ENCODE assay signal across 1 cellular context in the genomic region with DNA sequence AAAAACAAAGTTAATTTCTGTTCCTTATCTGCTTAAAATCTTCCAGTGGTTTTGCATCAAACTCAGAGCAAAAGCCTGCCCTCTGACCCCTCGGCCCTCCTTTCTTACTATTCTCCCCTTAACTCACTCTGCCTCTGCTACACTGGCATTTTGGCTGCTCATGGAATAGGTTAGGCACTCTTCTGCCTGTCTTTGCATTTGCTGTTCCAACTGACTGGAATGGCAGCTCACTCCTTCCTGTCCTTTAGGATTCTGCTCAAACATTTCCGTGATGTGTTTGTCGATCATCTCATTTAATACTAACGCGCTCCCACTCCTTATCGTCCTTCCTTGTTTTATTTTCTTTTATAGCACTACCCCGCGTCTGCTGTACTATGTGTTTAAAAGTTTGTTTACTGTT.
TF ChIP-seq lines count a peak whose summit lies in the region.

No MANE protein-coding gene starts in this region.

TF ChIP-seq in H1, 55 proteins besides CTCF, POLR2A, EP300 and RAD21:
- TF ChIP-seq KDM5A (IDR thresholded peaks at IDR 0.05; ENCODE audit: low read length) (no peak), FOSL1 (IDR thresholded peaks at IDR 0.05; ENCODE audit: insufficient read depth, low read depth, low read length) (no peak), GTF2F1 (IDR thresholded peaks at IDR 0.05; ENCODE audit: borderline replicate concordance, low read depth, low read length) (no peak), TCF12 (IDR thresholded peaks at IDR 0.05; ENCODE audit: low read depth, low read length) (no peak), TBP (IDR thresholded peaks at IDR 0.05; ENCODE audit: low read depth, low read length) (0 out of 2 replicates have a peak, but pooled peaks have one; percentile 14), SAP30 (IDR thresholded peaks at IDR 0.05; ENCODE audit: insufficient read depth, insufficient replicate concordance, low read length) (no peak), JUN (IDR thresholded peaks at IDR 0.05; ENCODE audit: low read depth, low read length) (no peak), CHD1 (IDR thresholded peaks at IDR 0.05; ENCODE audit: low read depth, low read length) (no peak), SIN3A (conservative IDR thresholded peaks at IDR 0.05 in 1 of 2, IDR thresholded peaks at IDR 0.05 in 1 of 2; ENCODE audit: low read depth in 1 of 2, low read length in 2 of 2) (0 out of 4 replicates have a peak, but pooled peaks have one; percentile 54 to 70), TAF1 (IDR thresholded peaks at IDR 0.05; ENCODE audit: low read depth, low read length) (no peak), RNF2 (IDR thresholded peaks at IDR 0.05; ENCODE audit: borderline replicate concordance, low read depth, low read length, missing control alignments, poor library complexity, severe bottlenecking) (no peak), POLR2AphosphoS5 (IDR thresholded peaks at IDR 0.05; ENCODE audit: low read depth, low read length) (no peak; the same call in 1 of the 2 replicates), SUZ12 (IDR thresholded peaks at IDR 0.05; ENCODE audit: low read length) (no peak), CBX5 (IDR thresholded peaks at IDR 0.05; ENCODE audit: low read depth, low read length) (no peak), NRF1 (IDR thresholded peaks at IDR 0.05; ENCODE audit: low read depth, low read length) (no peak)
- TF ChIP-seq, protein P1, sequence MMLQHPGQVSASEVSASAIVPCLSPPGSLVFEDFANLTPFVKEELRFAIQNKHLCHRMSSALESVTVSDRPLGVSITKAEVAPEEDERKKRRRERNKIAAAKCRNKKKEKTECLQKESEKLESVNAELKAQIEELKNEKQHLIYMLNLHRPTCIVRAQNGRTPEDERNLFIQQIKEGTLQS (IDR thresholded peaks at IDR 0.05; ENCODE audit: insufficient read depth, low read depth, low read length) = no peak
